Comparison of ENCODE assay signal across 8 cellular contexts in genomic region chr2:38875576-38876367, GRCh38. TPM values are rescaled to one million over a fixed set of nuclear protein-coding genes. Genes with fewer than 3 reads are reported as not detected.
DNase-seq lines count a peak whose midpoint lies in the region; ATAC-seq and TF ChIP-seq lines count a peak whose summit lies in the region.

Gene DHX57, minus strand, starts transcription at chr2:38875934. Its CDS starts 7,529 bp downstream, at chr2:38868405.
Gene MORN2, plus strand, starts transcription at chr2:38875976.

- no TSS peak for BruUV-seq in Calu3 (replicated peaks; lab: Mats Ljungman, UMichigan)

- intact Hi-C loops in Calu3 (cut with micrococcal nuclease; ENCODE audit: unreplicated experiment) = no loop called here

- CTCF ChIA-PET in Calu3 (lab: Charles Lee) = interaction anchor here (1.0 to 1.1 kb wide), 2 partner anchors 72 to 219 kb away, joined by 3 to 4 read pairs; no protein-coding TSS in a partner anchor

- peaks cover 16% of the 10 kb centered on the region for H3K4me1 Mint-ChIP-seq in Calu3 (ENCODE audit: low read depth, unreplicated experiment)

- H3K9me3 Mint-ChIP-seq in Calu3 (ENCODE audit: low read depth, unreplicated experiment) = no peaks in the 10 kb centered on the region

- no peak for TF ChIP-seq CTCF in Calu3 (IDR thresholded peaks at IDR 0.05; ENCODE audit: unreplicated experiment)

- H3K27ac Mint-ChIP-seq in Calu3 (ENCODE audit: unreplicated experiment) = peak within 1 kb of the TSS; percentile 96

- DNase-seq in Calu3 (peak; percentile 88), HT-29 (ENCODE audit: low spot score) (peak; percentile 89), NOMO-1 treated with DMSO at 0.1 percent for 48 hours (lab: John Stamatoyannopoulos, UW; ENCODE audit: unreplicated experiment) (peak; percentile 78), epidermal melanocyte (ENCODE audit: insufficient read length, low spot score) (peak; percentile 89), middle frontal gyrus (ENCODE audit: extremely low spot score, low spot score) (peak; percentile 79)
- DNase-seq in activated CD8-positive, alpha-beta memory T cell treated with anti-CD3 and anti-CD28 coated beads, Interleukin-2, amount 50 U/mL, for 1 hour (ENCODE audit: extremely low read depth) = peak; percentile 38
- peak; percentile 73 to 74 for DNase-seq in stimulated activated CD8-positive, alpha-beta memory T cell treated with anti-CD3 and anti-CD28 coated beads, Interleukin-15, amount 100 ng/mL, for 48 hours (ENCODE audit: low read depth in 2 of 2)

- no peaks in the 10 kb centered on the region for H3K27me3 Mint-ChIP-seq in Calu3 (ENCODE audit: unreplicated experiment)

- ATAC-seq in GM21367 (IDR thresholded peaks at IDR 0.05; ENCODE audit: unreplicated experiment) = peak; percentile 100

- H3K4me3 Mint-ChIP-seq in Calu3 (ENCODE audit: low read depth, unreplicated experiment) = peak within 1 kb of the TSS; percentile 99

- peaks cover 24% of the 10 kb centered on the region for H3K36me3 Mint-ChIP-seq in Calu3 (ENCODE audit: insufficient read depth, unreplicated experiment)

RNA-seq across cellular contexts. Expression of gene DHX57, which starts in this region (rescaled TPM):
- total RNA-seq in Calu3 (2022) = 14.3 and 20.3 TPM in 2 replicates
- total RNA-seq in HT-29 (2014; rRNA removed; shearing (Covaris generic)) = 5.0 and 7.3 TPM in 2 replicates

RNA-seq across cellular contexts. Expression of gene MORN2, which starts in this region (rescaled TPM):
- total RNA-seq in Calu3 (2022) = 12.9 and 15.1 TPM in 2 replicates
- total RNA-seq in HT-29 (2014; rRNA removed; shearing (Covaris generic)) = 6.2 and 11.6 TPM in 2 replicates

Comparison
In these comparisons a context has a peak if more than half of its experiments do, and no peak if none do; other contexts are left out.
1. Peak in every context shown above with its lines: DNase-seq and ATAC-seq.
2. DNase-seq: peak in every context shown above with its lines; median percentile 89 in HT-29; 89 in epidermal melanocyte; 88 in Calu3; 79 in middle frontal gyrus; 78 in NOMO-1 treated with DMSO at 0.1 percent for 48 hours; 74 in stimulated activated CD8-positive, alpha-beta memory T cell treated with anti-CD3 and anti-CD28 coated beads, Interleukin-15, amount 100 ng/mL, for 48 hours; 38 in activated CD8-positive, alpha-beta memory T cell treated with anti-CD3 and anti-CD28 coated beads, Interleukin-2, amount 50 U/mL, for 1 hour.